In the genomic region with DNA sequence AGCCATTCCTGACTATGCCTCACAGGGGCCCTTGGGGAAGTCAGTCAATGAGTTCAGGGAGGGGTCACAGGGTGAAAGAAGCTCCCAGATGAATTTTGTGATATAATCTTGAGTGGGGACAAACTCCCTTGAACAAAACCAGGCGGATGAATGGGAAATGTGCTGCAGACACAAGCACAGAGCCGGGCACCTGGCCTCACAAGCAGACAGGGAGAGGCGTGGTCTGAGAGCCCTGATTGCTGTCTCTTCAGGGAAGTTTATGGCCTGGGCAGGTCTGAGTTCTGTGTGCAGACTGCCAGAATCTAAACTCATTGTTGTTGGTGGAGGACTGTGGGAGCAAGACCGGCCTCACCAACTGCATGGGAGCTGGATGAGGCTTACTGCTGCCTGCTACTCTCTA, we compare ENCODE assay signal across 20 cellular contexts.
DNase-seq lines count a peak whose midpoint lies in the region; ATAC-seq and TF ChIP-seq lines count a peak whose summit lies in the region.
"Had no signal": no experiment of that assay in that cellular context is flagged by ENCODE, and none has a peak within 500 bp of the region (broad histone marks: within the 10 kb centered on the region; RNA-seq: fewer than 3 reads in every experiment).

No MANE protein-coding gene starts in this region.

- no peak overlapping the region for H3K4me2 ChIP-seq in mesenchymal stem cell (ENCODE audit: low read length, poor library complexity, severe bottlenecking)

- peak overlapping the region; percentile 18 for H2AFZ ChIP-seq in mesenchymal stem cell (ENCODE audit: low read depth, low read length)

- peak overlapping the region; percentile 82 for H4K8ac ChIP-seq in mesenchymal stem cell (ENCODE audit: low read length)

- H2AK5ac ChIP-seq in mesenchymal stem cell (ENCODE audit: low read length, severe bottlenecking): no peak overlapping the region

- 89% methylated on average over 4 of the region's 4 CpGs for WGBS in mesenchymal stem cell

- in situ Hi-C loops in brain microvascular endothelial cell (cut with HindIII; ENCODE audit: low pct_ligation_motif_present, low sequenced_read_pairs): no loop called here

- H3K27me3 ChIP-seq in Peyer's patch (no peaks in the 10 kb centered on the region), mesenchymal stem cell (ENCODE audit: control insufficient read depth in 1 of 2, insufficient read depth in 1 of 2, low read length in 2 of 2) (no peaks in the 10 kb centered on the region), brain microvascular endothelial cell (replicated peaks) (no peaks in the 10 kb centered on the region)

- H2BK5ac ChIP-seq in mesenchymal stem cell (ENCODE audit: low read depth, low read length, poor library complexity, severe bottlenecking): no peak overlapping the region

- H3K4me1 ChIP-seq in Peyer's patch (peaks cover 0 to 20% (median 0%) of the 10 kb centered on the region in 4 donors), mesenchymal stem cell (ENCODE audit: control insufficient read depth, insufficient read depth, low read depth, low read length) (no peaks in the 10 kb centered on the region)

- DNase-seq in Peyer's patch: peak in 2 of 3 donors; percentile 76
- no peak for DNase-seq in mesenchymal stem cell
- DNase-seq in sciatic nerve (ENCODE audit: low spot score): no peak
- DNase-seq in GM19238 (ENCODE audit: insufficient read length, low spot score): no peak
- no peak for DNase-seq in NCI-H226
- no peak for DNase-seq in brain microvascular endothelial cell
- DNase-seq: C1 segment of cervical spinal cord; CD4-positive, alpha-beta memory T cell; COR-L47; DMS53; NCI-H1092 treated with DMSO at 0.1 percent for 48 hours; NCI-H1436; NCI-H187; NCI-H2081 treated with DMSO at 0.1 percent for 48 hours; NCI-H2171; NCI-H510A treated with DMSO at 0.1 percent for 48 hours; NCI-H748 treated with DMSO at 0.1 percent for 48 hours; SHP77 treated with DMSO at 0.1 percent for 48 hours had no signal

- H3K9ac ChIP-seq in mesenchymal stem cell (ENCODE audit: low read length): no peak overlapping the region

- H3K27ac ChIP-seq in Peyer's patch (peak overlapping the region in 2 of 4 donors; percentile 52 to 56), mesenchymal stem cell (ENCODE audit: low read length, poor library complexity, severe bottlenecking) (no peak overlapping the region), brain microvascular endothelial cell (no peak overlapping the region)
- H3K27ac ChIP-seq: RWPE1 had no signal

- H3K18ac ChIP-seq in mesenchymal stem cell (ENCODE audit: low read depth in 1 of 2, low read length in 2 of 2): peak overlapping the region; percentile 8 to 37

- H3K36me3 ChIP-seq in Peyer's patch (no peaks in the 10 kb centered on the region), mesenchymal stem cell (ENCODE audit: control insufficient read depth in 1 of 2, insufficient read depth in 2 of 2, low read depth in 1 of 2, low read length in 2 of 2) (no peaks in the 10 kb centered on the region), brain microvascular endothelial cell (replicated peaks) (no peaks in the 10 kb centered on the region)

- intact Hi-C loops in sciatic nerve (cut with DNase I): no loop called here

- H3K4ac ChIP-seq in mesenchymal stem cell (ENCODE audit: low read depth in 1 of 2, low read length in 2 of 2): peak overlapping the region in 1 of 2 experiments; percentile 47

- no peaks in the 10 kb centered on the region for H3K79me1 ChIP-seq in mesenchymal stem cell (replicated peaks; ENCODE audit: low read length, poor library complexity, severe bottlenecking)

- H3K9me3 ChIP-seq in Peyer's patch (no peaks in the 10 kb centered on the region), mesenchymal stem cell (ENCODE audit: control insufficient read depth, low read length) (no peaks in the 10 kb centered on the region)

- H2BK12ac ChIP-seq in mesenchymal stem cell (ENCODE audit: low read length in 2 of 2): peak overlapping the region in 1 of 2 experiments; percentile 44

- TF ChIP-seq POLR2A in Peyer's patch (IDR thresholded peaks at IDR 0.05): no peak

- no peak overlapping the region for H2BK15ac ChIP-seq in mesenchymal stem cell (ENCODE audit: low read depth, poor library complexity, severe bottlenecking)

- ATAC-seq in sciatic nerve (peak; percentile 12), GM18517 (IDR thresholded peaks at IDR 0.05; ENCODE audit: unreplicated experiment) (no peak)

- H3K14ac ChIP-seq in mesenchymal stem cell (ENCODE audit: low read length in 2 of 2): no peak overlapping the region

- H2BK120ac ChIP-seq in mesenchymal stem cell (ENCODE audit: low read depth, low read length): no peak overlapping the region

- TF ChIP-seq CTCF in Peyer's patch (IDR thresholded peaks at IDR 0.05) (no peak), brain microvascular endothelial cell (IDR thresholded peaks at IDR 0.05; ENCODE audit: low read depth, low read length, missing control alignments) (no peak)

- no peak overlapping the region for H4K91ac ChIP-seq in mesenchymal stem cell (ENCODE audit: low read length)

- no peak overlapping the region for H3K23ac ChIP-seq in mesenchymal stem cell (ENCODE audit: low read length in 2 of 2)

- H3K4me3 ChIP-seq in Peyer's patch (no peak overlapping the region), mesenchymal stem cell (ENCODE audit: insufficient read depth in 1 of 2, low read depth in 1 of 2, low read length in 2 of 2) (no peak overlapping the region), brain microvascular endothelial cell (ENCODE audit: low read depth, low read length) (no peak overlapping the region)

Comparison
In these comparisons a context has a peak if more than half of its experiments do, and no peak if none do; other contexts are left out.
1. DNase-seq: peak in Peyer's patch (2 of 3); none in mesenchymal stem cell (single experiment), sciatic nerve (single experiment), GM19238 (single experiment), NCI-H226 (single experiment) and brain microvascular endothelial cell (single experiment).